In the genomic region with DNA sequence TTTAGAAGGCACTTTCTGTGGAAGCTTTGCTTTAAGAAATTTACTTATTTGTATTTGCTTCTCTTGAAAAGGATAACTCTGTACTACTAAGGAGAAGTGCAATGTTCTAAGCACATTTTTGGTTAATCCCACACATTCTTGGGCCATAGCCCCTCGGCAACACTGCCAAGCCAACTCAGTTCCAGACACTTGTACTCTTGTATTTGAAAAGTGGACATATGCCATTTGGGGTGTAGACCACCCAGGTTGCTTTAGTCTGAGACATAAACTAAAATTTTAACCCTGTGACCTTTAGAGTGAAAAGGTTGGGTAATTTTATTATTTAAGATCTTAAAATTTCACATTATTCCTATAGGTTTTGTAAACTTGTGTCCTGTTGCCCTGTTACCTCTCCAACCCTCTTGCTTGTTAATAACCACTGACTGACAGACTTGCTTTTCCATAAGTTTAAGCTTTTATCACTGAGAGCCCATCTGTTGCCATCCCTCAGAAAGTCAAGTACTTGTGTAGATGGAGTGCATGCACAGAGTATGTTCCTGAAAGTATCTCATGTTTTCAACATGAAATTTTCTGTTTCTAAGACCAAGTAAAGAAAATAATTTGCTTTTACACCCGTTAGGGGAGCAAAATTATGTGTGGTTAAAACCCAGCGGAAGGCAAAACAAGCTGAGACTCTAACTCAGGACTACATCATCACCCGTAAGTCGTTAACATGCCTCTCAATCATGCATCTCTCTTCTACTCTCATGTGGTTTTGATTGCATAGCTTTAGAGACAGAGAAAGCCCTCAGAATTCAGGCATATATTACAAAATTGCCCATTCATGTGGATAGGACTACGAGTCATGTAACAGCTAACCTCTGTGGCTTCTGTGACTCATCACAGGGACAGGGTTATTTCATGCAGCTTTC, we compare ENCODE assay signal across 1 cellular context.
A peak's percentile ranks its signal among the peaks of the same experiment; 100 is the strongest.
TF ChIP-seq lines count a peak whose summit lies in the region.

No MANE protein-coding gene starts in this region.

TF ChIP-seq in HepG2, 621 proteins besides CTCF, POLR2A, EP300 and RAD21 (continued from another document):
- TF ChIP-seq PLRG1 (conservative IDR thresholded peaks at IDR 0.05) (no peak), TBX2 (CRISPR knock-in tag; IDR thresholded peaks at IDR 0.05; ENCODE audit: borderline replicate concordance) (no peak), ZNF549 (CRISPR knock-in tag; IDR thresholded peaks at IDR 0.05) (no peak), ZNF451 (CRISPR knock-in tag; IDR thresholded peaks at IDR 0.05) (no peak), BCL6 (CRISPR knock-in tag; IDR thresholded peaks at IDR 0.05) (no peak), SALL1 (CRISPR knock-in tag; IDR thresholded peaks at IDR 0.05) (no peak), ZNF7 (CRISPR knock-in tag; IDR thresholded peaks at IDR 0.05) (no peak), FOXP1 (IDR thresholded peaks at IDR 0.05) (no peak), FOXP1 (CRISPR knock-in tag; IDR thresholded peaks at IDR 0.05) (no peak), MAFF (IDR thresholded peaks at IDR 0.05; ENCODE audit: low read depth, low read length) (0 out of 2 replicates have a peak, but pooled peaks have one; percentile 14), FOSL2 (CRISPR knock-in tag; IDR thresholded peaks at IDR 0.05) (peak; percentile 82)
- TF ChIP-seq, protein P1, sequence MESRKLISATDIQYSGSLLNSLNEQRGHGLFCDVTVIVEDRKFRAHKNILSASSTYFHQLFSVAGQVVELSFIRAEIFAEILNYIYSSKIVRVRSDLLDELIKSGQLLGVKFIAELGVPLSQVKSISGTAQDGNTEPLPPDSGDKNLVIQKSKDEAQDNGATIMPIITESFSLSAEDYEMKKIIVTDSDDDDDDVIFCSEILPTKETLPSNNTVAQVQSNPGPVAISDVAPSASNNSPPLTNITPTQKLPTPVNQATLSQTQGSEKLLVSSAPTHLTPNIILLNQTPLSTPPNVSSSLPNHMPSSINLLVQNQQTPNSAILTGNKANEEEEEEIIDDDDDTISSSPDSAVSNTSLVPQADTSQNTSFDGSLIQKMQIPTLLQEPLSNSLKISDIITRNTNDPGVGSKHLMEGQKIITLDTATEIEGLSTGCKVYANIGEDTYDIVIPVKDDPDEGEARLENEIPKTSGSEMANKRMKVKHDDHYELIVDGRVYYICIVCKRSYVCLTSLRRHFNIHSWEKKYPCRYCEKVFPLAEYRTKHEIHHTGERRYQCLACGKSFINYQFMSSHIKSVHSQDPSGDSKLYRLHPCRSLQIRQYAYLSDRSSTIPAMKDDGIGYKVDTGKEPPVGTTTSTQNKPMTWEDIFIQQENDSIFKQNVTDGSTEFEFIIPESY (CRISPR knock-in tag; IDR thresholded peaks at IDR 0.05): 0 out of 2 replicates have a peak, but pooled peaks have one; percentile 32
- TF ChIP-seq, protein P2, sequence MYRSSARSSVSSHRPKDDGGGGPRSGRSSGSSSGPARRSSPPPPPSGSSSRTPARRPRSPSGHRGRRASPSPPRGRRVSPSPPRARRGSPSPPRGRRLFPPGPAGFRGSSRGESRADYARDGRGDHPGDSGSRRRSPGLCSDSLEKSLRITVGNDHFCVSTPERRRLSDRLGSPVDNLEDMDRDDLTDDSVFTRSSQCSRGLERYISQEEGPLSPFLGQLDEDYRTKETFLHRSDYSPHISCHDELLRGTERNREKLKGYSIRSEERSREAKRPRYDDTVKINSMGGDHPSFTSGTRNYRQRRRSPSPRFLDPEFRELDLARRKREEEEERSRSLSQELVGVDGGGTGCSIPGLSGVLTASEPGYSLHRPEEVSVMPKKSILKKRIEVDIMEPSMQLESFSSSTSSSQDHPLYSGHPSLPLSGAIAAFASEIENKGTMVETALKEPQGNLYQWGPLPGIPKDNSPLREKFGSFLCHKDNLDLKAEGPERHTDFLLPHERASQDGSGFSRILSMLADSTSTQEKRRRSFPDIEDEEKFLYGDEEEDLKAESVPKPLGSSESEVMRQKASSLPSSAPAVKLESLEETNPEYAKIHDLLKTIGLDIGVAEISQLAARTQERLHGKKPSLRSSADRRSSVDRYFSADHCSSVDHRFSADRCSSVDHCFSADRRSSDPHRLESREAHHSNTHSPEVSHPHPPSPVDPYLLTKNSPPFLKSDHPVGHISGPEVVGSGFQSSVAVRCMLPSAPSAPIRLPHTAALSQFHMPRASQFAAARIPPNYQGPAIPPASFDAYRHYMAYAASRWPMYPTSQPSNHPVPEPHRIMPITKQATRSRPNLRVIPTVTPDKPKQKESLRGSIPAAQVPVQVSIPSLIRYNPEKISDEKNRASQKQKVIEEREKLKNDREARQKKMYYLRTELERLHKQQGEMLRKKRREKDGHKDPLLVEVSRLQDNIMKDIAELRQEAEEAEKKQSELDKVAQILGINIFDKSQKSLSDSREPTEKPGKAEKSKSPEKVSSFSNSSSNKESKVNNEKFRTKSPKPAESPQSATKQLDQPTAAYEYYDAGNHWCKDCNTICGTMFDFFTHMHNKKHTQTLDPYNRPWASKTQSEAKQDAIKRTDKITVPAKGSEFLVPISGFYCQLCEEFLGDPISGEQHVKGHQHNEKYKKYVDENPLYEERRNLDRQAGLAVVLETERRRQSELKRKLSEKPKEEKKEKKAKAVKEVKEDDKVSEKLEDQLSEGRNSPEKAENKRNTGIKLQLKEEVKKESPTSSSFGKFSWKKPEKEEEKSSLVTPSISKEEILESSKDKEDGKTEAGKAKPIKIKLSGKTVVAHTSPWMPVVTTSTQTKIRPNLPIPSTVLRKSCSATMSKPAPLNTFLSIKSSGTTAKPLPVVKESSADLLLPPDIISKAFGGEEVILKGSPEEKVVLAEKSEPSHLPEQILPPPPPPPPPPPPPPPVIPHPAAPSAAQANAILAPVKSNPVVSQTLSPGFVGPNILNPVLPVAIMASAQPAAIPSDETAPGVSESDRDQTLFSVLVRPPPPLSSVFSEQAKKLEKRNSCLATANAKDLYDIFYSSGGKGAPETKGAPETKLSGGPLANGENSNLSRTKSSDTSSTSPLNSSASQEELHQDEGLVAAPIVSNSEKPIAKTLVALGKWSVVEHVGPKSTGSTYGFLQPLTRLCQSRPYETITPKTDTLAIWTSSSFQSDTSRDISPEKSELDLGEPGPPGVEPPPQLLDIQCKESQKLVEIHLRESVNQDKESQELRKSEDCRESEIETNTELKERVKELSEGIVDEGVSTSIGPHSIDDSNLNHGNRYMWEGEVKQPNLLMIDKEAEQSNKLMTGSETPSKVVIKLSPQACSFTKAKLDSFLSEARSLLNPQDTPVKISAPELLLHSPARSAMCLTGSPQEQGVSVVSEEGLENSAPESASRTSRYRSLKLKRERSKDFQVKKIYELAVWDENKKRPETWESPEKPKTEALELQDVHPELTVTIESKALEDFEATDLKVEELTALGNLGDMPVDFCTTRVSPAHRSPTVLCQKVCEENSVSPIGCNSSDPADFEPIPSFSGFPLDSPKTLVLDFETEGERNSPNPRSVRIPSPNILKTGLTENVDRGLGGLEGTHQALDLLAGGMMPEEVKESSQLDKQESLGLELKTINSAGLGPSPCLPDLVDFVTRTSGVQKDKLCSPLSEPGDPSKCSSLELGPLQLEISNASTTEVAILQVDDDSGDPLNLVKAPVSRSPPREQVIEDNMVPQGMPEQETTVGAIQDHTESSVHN (CRISPR knock-in tag; IDR thresholded peaks at IDR 0.05): no peak
